ENCODE assay signal across 8 cellular contexts in genomic region chr3:186614597-186615483, GRCh38. TPM values are rescaled to one million over a fixed set of nuclear protein-coding genes. Genes with fewer than 3 reads are reported as not detected.
DNase-seq lines count a peak whose midpoint lies in the region; ATAC-seq and FAIRE-seq lines count a peak whose summit lies in the region.

No MANE protein-coding gene starts in this region.

- intact Hi-C loops in left colon (cut with DNase I, micrococcal nuclease): loop anchor here (5.0 to 10.0 kb wide), 3 partner anchors 207 to 1100 kb away; no protein-coding TSS in a partner anchor

- H3K9me3 Mint-ChIP-seq in central memory CD8-positive, alpha-beta T cell: no peaks in the 10 kb centered on the region

- peaks cover 60% of the 10 kb centered on the region for H3K27me3 Mint-ChIP-seq in central memory CD8-positive, alpha-beta T cell

- peaks cover 14% of the 10 kb centered on the region for H3K4me1 Mint-ChIP-seq in central memory CD8-positive, alpha-beta T cell

- H3K4me3 Mint-ChIP-seq in central memory CD8-positive, alpha-beta T cell: no peak overlapping the region

- ATAC-seq in HG03064 (IDR thresholded peaks at IDR 0.05; ENCODE audit: low read depth, unreplicated experiment) (peak; percentile 62), left colon (peak; percentile 82), HG03457 (IDR thresholded peaks at IDR 0.05; ENCODE audit: unreplicated experiment) (no peak)
- ATAC-seq in central memory CD8-positive, alpha-beta T cell (replicated peaks; ENCODE audit: extremely low read depth, poor library complexity, severe bottlenecking): peak; percentile 37

- H3K36me3 Mint-ChIP-seq in central memory CD8-positive, alpha-beta T cell (ENCODE audit: insufficient read depth): peaks cover 7% of the 10 kb centered on the region

- H3K27ac Mint-ChIP-seq in central memory CD8-positive, alpha-beta T cell (ENCODE audit: low read depth): no peak overlapping the region

- peak; percentile 83 for FAIRE-seq in G401.6 (lab: Jason Lieb, UNC)

- peak; percentile 47 for DNase-seq in NCI-H226
- DNase-seq in activated CD4-positive, CD25-positive, alpha-beta regulatory T cell treated with anti-CD3 and anti-CD28 coated beads, Interleukin-2, amount 50 U/mL, for 72 hours: peak; percentile 69
- DNase-seq in central memory CD8-positive, alpha-beta T cell (ENCODE audit: low spot score in 2 of 2): peak; percentile 60 to 61
- DNase-seq in left colon: peak; percentile 48 to 74
- peak; percentile 63 to 66 for DNase-seq in stimulated activated CD4-positive, alpha-beta T cell treated with anti-CD3 and anti-CD28 coated beads, Interleukin-4, amount 100 ng/mL, for 4 hours

RNA-seq across cellular contexts. Expression of gene AHSG, which starts 2.0 kb away (rescaled TPM):
- not detected for total RNA-seq in left colon

RNA-seq across cellular contexts. Expression of gene FETUB, which starts 25.4 kb away (rescaled TPM):
- total RNA-seq in left colon: not detected

RNA-seq across cellular contexts. Expression of gene DNAJB11, which starts 44.3 kb away (rescaled TPM):
- total RNA-seq in left colon: 10 to 100 TPM; 39.8 to 49.3 TPM

RNA-seq across cellular contexts. Expression of gene TBCCD1, which starts 47.7 kb away (rescaled TPM):
- 10 to 100 TPM; 10.0 to 10.7 TPM for total RNA-seq in left colon

RNA-seq across cellular contexts. Expression of gene HRG, which starts 51.0 kb away (rescaled TPM):
- total RNA-seq in left colon: not detected
